In the genomic region with DNA sequence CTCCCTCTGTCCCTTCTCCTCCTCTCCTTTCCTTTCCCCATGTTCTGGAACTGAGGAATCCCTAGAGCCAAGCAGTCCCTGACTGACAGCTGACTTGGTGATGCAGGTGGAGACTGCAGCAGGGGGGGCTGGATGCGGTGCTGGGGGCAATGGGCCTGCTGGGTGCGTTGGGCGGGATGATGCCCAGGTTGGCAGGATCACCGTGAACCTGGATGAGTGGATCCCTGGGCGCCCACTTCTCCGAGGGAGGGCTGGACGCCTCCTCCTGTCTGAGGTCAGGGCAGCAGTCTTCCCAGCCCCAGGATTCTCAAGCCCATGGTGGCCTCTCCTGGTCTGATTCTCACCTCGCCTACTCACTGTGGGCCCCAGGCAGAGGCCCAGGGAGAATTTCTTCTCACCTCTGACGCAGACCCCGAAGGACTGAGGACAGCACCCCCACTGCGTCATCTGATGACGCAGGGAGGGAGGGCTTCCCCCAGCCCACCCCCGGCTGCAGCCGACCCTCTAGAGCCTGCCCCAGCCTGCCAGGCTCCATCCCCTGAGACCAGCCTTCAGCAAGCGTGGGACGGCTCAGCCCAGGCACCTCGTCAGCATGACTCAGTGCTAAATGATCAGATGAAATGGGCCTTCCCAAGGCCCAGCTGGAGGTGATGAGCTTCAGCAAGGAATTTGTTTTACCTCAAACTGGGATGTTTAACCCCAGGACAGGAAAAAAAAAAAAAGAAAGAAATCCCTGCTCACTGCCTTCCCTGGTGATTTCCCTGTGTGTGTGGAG, we compare ENCODE assay signal across 1 cellular context.
TF ChIP-seq lines count a peak whose summit lies in the region.

No MANE protein-coding gene starts in this region.

TF ChIP-seq in K562, 482 proteins besides CTCF, POLR2A, EP300 and RAD21 (continued from another document and continues in another):
- TF ChIP-seq GATA2 (CRISPR knock-in tag; IDR thresholded peaks at IDR 0.05) (no peak), JUN (IDR thresholded peaks at IDR 0.05; ENCODE audit: borderline replicate concordance, low read depth, low read length) (peak; percentile 38; the same call in 1 of the 2 replicates), JUN (CRISPR knock-in tag; IDR thresholded peaks at IDR 0.05; ENCODE audit: borderline replicate concordance) (no peak), ATF1 (CRISPR knock-in tag; IDR thresholded peaks at IDR 0.05) (no peak), ATF1 (tag; IDR thresholded peaks at IDR 0.05) (peak; percentile 75), MAFG (tag; conservative IDR thresholded peaks at IDR 0.05) (peak; percentile 79), C11orf30 (IDR thresholded peaks at IDR 0.05; ENCODE audit: low read depth) (peak; percentile 86), EGR1 (conservative IDR thresholded peaks at IDR 0.05) (peak; percentile 75), NCOA2 (IDR thresholded peaks at IDR 0.05; ENCODE audit: partially characterized antibody in 2 of 2) (no peak), SP2 (IDR thresholded peaks at IDR 0.05; ENCODE audit: extremely low read depth, low read depth, low read length, poor library complexity, severe bottlenecking) (no peak), CREB1 (IDR thresholded peaks at IDR 0.05) (no peak), CREB1 (CRISPR knock-in tag; IDR thresholded peaks at IDR 0.05) (peak; percentile 38; the same call in 1 of the 2 replicates), HDAC2 (IDR thresholded peaks at IDR 0.05) (no peak), RFX5 (IDR thresholded peaks at IDR 0.05; ENCODE audit: low read depth, low read length) (no peak), HMGN3 (IDR thresholded peaks at IDR 0.05; ENCODE audit: borderline replicate concordance, extremely low read depth, insufficient read length, low read depth, low read length) (peak; percentile 29), FIP1L1 (IDR thresholded peaks at IDR 0.05; ENCODE audit: low read depth, low read length, poor library complexity, severe bottlenecking) (no peak), MAFK (IDR thresholded peaks at IDR 0.05; ENCODE audit: low read length) (peak; percentile 85), DPF2 (IDR thresholded peaks at IDR 0.05) (peak; percentile 55; the same call in 1 of the 2 replicates), MED1 (CRISPR knock-in tag; IDR thresholded peaks at IDR 0.05; ENCODE audit: borderline replicate concordance) (no peak), NEUROD1 (IDR thresholded peaks at IDR 0.05; ENCODE audit: borderline replicate concordance, low read depth, low read length, partially characterized antibody) (peak; percentile 7), TEAD4 (IDR thresholded peaks at IDR 0.05; ENCODE audit: low read length) (no peak), TEAD4 (CRISPR knock-in tag; IDR thresholded peaks at IDR 0.05; ENCODE audit: borderline replicate concordance) (no peak), CREM (IDR thresholded peaks at IDR 0.05; ENCODE audit: low read depth) (peak; percentile 72), SMARCA4 (IDR thresholded peaks at IDR 0.05) (peak; percentile 57), CTBP1 (IDR thresholded peaks at IDR 0.05; ENCODE audit: borderline replicate concordance) (peak; percentile 49; the same call in 1 of the 2 replicates), DACH1 (IDR thresholded peaks at IDR 0.05; ENCODE audit: partially characterized antibody) (peak; percentile 39), NFE2 (IDR thresholded peaks at IDR 0.05; ENCODE audit: low read depth) (peak; percentile 88), MAFF (IDR thresholded peaks at IDR 0.05; ENCODE audit: low read length) (peak; percentile 74), ZNF561 (CRISPR knock-in tag; conservative IDR thresholded peaks at IDR 0.05) (no peak)
- TF ChIP-seq, protein P1, sequence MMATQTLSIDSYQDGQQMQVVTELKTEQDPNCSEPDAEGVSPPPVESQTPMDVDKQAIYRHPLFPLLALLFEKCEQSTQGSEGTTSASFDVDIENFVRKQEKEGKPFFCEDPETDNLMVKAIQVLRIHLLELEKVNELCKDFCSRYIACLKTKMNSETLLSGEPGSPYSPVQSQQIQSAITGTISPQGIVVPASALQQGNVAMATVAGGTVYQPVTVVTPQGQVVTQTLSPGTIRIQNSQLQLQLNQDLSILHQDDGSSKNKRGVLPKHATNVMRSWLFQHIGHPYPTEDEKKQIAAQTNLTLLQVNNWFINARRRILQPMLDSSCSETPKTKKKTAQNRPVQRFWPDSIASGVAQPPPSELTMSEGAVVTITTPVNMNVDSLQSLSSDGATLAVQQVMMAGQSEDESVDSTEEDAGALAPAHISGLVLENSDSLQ (IDR thresholded peaks at IDR 0.05), result peak; percentile 51
- TF ChIP-seq, protein P2, sequence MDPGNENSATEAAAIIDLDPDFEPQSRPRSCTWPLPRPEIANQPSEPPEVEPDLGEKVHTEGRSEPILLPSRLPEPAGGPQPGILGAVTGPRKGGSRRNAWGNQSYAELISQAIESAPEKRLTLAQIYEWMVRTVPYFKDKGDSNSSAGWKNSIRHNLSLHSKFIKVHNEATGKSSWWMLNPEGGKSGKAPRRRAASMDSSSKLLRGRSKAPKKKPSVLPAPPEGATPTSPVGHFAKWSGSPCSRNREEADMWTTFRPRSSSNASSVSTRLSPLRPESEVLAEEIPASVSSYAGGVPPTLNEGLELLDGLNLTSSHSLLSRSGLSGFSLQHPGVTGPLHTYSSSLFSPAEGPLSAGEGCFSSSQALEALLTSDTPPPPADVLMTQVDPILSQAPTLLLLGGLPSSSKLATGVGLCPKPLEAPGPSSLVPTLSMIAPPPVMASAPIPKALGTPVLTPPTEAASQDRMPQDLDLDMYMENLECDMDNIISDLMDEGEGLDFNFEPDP (CRISPR knock-in tag; IDR thresholded peaks at IDR 0.05), result no peak
- TF ChIP-seq, protein P3, sequence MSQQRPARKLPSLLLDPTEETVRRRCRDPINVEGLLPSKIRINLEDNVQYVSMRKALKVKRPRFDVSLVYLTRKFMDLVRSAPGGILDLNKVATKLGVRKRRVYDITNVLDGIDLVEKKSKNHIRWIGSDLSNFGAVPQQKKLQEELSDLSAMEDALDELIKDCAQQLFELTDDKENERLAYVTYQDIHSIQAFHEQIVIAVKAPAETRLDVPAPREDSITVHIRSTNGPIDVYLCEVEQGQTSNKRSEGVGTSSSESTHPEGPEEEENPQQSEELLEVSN (IDR thresholded peaks at IDR 0.05; ENCODE audit: borderline replicate concordance in 1 of 2, extremely low read depth in 1 of 2, insufficient read depth in 1 of 2, insufficient read length in 1 of 2, low read depth in 1 of 2, low read length in 1 of 2, poor library complexity in 1 of 2, severe bottlenecking in 1 of 2), result no peak
- TF ChIP-seq, protein P4, sequence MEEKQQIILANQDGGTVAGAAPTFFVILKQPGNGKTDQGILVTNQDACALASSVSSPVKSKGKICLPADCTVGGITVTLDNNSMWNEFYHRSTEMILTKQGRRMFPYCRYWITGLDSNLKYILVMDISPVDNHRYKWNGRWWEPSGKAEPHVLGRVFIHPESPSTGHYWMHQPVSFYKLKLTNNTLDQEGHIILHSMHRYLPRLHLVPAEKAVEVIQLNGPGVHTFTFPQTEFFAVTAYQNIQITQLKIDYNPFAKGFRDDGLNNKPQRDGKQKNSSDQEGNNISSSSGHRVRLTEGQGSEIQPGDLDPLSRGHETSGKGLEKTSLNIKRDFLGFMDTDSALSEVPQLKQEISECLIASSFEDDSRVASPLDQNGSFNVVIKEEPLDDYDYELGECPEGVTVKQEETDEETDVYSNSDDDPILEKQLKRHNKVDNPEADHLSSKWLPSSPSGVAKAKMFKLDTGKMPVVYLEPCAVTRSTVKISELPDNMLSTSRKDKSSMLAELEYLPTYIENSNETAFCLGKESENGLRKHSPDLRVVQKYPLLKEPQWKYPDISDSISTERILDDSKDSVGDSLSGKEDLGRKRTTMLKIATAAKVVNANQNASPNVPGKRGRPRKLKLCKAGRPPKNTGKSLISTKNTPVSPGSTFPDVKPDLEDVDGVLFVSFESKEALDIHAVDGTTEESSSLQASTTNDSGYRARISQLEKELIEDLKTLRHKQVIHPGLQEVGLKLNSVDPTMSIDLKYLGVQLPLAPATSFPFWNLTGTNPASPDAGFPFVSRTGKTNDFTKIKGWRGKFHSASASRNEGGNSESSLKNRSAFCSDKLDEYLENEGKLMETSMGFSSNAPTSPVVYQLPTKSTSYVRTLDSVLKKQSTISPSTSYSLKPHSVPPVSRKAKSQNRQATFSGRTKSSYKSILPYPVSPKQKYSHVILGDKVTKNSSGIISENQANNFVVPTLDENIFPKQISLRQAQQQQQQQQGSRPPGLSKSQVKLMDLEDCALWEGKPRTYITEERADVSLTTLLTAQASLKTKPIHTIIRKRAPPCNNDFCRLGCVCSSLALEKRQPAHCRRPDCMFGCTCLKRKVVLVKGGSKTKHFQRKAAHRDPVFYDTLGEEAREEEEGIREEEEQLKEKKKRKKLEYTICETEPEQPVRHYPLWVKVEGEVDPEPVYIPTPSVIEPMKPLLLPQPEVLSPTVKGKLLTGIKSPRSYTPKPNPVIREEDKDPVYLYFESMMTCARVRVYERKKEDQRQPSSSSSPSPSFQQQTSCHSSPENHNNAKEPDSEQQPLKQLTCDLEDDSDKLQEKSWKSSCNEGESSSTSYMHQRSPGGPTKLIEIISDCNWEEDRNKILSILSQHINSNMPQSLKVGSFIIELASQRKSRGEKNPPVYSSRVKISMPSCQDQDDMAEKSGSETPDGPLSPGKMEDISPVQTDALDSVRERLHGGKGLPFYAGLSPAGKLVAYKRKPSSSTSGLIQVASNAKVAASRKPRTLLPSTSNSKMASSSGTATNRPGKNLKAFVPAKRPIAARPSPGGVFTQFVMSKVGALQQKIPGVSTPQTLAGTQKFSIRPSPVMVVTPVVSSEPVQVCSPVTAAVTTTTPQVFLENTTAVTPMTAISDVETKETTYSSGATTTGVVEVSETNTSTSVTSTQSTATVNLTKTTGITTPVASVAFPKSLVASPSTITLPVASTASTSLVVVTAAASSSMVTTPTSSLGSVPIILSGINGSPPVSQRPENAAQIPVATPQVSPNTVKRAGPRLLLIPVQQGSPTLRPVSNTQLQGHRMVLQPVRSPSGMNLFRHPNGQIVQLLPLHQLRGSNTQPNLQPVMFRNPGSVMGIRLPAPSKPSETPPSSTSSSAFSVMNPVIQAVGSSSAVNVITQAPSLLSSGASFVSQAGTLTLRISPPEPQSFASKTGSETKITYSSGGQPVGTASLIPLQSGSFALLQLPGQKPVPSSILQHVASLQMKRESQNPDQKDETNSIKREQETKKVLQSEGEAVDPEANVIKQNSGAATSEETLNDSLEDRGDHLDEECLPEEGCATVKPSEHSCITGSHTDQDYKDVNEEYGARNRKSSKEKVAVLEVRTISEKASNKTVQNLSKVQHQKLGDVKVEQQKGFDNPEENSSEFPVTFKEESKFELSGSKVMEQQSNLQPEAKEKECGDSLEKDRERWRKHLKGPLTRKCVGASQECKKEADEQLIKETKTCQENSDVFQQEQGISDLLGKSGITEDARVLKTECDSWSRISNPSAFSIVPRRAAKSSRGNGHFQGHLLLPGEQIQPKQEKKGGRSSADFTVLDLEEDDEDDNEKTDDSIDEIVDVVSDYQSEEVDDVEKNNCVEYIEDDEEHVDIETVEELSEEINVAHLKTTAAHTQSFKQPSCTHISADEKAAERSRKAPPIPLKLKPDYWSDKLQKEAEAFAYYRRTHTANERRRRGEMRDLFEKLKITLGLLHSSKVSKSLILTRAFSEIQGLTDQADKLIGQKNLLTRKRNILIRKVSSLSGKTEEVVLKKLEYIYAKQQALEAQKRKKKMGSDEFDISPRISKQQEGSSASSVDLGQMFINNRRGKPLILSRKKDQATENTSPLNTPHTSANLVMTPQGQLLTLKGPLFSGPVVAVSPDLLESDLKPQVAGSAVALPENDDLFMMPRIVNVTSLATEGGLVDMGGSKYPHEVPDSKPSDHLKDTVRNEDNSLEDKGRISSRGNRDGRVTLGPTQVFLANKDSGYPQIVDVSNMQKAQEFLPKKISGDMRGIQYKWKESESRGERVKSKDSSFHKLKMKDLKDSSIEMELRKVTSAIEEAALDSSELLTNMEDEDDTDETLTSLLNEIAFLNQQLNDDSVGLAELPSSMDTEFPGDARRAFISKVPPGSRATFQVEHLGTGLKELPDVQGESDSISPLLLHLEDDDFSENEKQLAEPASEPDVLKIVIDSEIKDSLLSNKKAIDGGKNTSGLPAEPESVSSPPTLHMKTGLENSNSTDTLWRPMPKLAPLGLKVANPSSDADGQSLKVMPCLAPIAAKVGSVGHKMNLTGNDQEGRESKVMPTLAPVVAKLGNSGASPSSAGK (IDR thresholded peaks at IDR 0.05), result peak; percentile 49
- TF ChIP-seq, protein P5, sequence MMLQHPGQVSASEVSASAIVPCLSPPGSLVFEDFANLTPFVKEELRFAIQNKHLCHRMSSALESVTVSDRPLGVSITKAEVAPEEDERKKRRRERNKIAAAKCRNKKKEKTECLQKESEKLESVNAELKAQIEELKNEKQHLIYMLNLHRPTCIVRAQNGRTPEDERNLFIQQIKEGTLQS (IDR thresholded peaks at IDR 0.05), result peak; percentile 58
- TF ChIP-seq, protein P5 (CRISPR knock-in tag; conservative IDR thresholded peaks at IDR 0.05), result no peak
- TF ChIP-seq, protein P6, sequence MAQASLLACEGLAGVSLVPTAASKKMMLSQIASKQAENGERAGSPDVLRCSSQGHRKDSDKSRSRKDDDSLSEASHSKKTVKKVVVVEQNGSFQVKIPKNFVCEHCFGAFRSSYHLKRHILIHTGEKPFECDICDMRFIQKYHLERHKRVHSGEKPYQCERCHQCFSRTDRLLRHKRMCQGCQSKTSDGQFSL (CRISPR knock-in tag; IDR thresholded peaks at IDR 0.05), result no peak
- TF ChIP-seq, protein P6 (tag; IDR thresholded peaks at IDR 0.05), result no peak
- TF ChIP-seq, protein P7, sequence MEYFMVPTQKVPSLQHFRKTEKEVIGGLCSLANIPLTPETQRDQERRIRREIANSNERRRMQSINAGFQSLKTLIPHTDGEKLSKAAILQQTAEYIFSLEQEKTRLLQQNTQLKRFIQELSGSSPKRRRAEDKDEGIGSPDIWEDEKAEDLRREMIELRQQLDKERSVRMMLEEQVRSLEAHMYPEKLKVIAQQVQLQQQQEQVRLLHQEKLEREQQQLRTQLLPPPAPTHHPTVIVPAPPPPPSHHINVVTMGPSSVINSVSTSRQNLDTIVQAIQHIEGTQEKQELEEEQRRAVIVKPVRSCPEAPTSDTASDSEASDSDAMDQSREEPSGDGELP (CRISPR knock-in tag; IDR thresholded peaks at IDR 0.05; ENCODE audit: borderline replicate concordance), result peak; percentile 85
- TF ChIP-seq, protein P8, sequence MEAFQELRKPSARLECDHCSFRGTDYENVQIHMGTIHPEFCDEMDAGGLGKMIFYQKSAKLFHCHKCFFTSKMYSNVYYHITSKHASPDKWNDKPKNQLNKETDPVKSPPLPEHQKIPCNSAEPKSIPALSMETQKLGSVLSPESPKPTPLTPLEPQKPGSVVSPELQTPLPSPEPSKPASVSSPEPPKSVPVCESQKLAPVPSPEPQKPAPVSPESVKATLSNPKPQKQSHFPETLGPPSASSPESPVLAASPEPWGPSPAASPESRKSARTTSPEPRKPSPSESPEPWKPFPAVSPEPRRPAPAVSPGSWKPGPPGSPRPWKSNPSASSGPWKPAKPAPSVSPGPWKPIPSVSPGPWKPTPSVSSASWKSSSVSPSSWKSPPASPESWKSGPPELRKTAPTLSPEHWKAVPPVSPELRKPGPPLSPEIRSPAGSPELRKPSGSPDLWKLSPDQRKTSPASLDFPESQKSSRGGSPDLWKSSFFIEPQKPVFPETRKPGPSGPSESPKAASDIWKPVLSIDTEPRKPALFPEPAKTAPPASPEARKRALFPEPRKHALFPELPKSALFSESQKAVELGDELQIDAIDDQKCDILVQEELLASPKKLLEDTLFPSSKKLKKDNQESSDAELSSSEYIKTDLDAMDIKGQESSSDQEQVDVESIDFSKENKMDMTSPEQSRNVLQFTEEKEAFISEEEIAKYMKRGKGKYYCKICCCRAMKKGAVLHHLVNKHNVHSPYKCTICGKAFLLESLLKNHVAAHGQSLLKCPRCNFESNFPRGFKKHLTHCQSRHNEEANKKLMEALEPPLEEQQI (IDR thresholded peaks at IDR 0.05), result no peak
